In genomic region chr9:33164138-33164809, GRCh38 we compare ENCODE assay signal across 8 cellular contexts. TPM values are rescaled to one million over a fixed set of nuclear protein-coding genes. Genes with fewer than 3 reads are reported as not detected.
A peak's percentile ranks its signal among the peaks of the same experiment; 100 is the strongest.
DNase-seq lines count a peak whose midpoint lies in the region; ATAC-seq and TF ChIP-seq lines count a peak whose summit lies in the region.

No MANE protein-coding gene starts in this region.

- H3K9me3 ChIP-seq in BLaER1 treated with 17β-estradiol and CSF1 and Interleukin-3, amounts not matched to agents 10 nM and 100 nM (replicated peaks in 1 of 11): no peaks in the 10 kb centered on the region

- peaks cover 62 to 86% (median 83%) of the 10 kb centered on the region in 10 experiments for H3K4me1 ChIP-seq in BLaER1 treated with 17β-estradiol and CSF1 and Interleukin-3, amounts not matched to agents 10 nM and 100 nM

- H3K36me3 Mint-ChIP-seq in endothelial cell (ENCODE audit: low read depth, unreplicated experiment): peaks cover 14% of the 10 kb centered on the region
- no peaks in the 10 kb centered on the region for H3K36me3 Mint-ChIP-seq in progenitor cell of endocrine pancreas (ENCODE audit: insufficient read depth)

- H3K4me3 ChIP-seq in BLaER1 treated with 17β-estradiol and CSF1 and Interleukin-3, amounts not matched to agents 10 nM and 100 nM: peak overlapping the region; percentile 83 to 99 (median 90); a peak in 19 of 20 replicates

- peak overlapping the region; percentile 90 to 100 (median 96) for H3K4me2 ChIP-seq in BLaER1 treated with 17β-estradiol and CSF1 and Interleukin-3, amounts not matched to agents 10 nM and 100 nM

- peak overlapping the region; percentile 88 to 100 (median 92) for H3K27ac ChIP-seq in BLaER1 treated with 17β-estradiol and CSF1 and Interleukin-3, amounts not matched to agents 10 nM and 100 nM

- H3K9me3 Mint-ChIP-seq in endothelial cell (ENCODE audit: unreplicated experiment) (no peaks in the 10 kb centered on the region), progenitor cell of endocrine pancreas (ENCODE audit: low read depth) (no peaks in the 10 kb centered on the region)

- H3K27me3 ChIP-seq in BLaER1 treated with 17β-estradiol and CSF1 and Interleukin-3, amounts not matched to agents 10 nM and 100 nM: no peaks in the 10 kb centered on the region

- H3K36me3 ChIP-seq in BLaER1 treated with 17β-estradiol and CSF1 and Interleukin-3, amounts not matched to agents 10 nM and 100 nM: no peaks in the 10 kb centered on the region

- peaks cover 24 to 50% (median 38%) of the 10 kb centered on the region in 11 experiments; a peak in 20 of 22 replicates for H4K20me1 ChIP-seq in BLaER1 treated with 17β-estradiol and CSF1 and Interleukin-3, amounts not matched to agents 10 nM and 100 nM

- H3K9ac ChIP-seq in BLaER1 treated with 17β-estradiol and CSF1 and Interleukin-3, amounts not matched to agents 10 nM and 100 nM: peak overlapping the region; percentile 91 to 99 (median 95); a peak in 21 of 22 replicates

- DNase-seq in NOMO-1 (lab: John Stamatoyannopoulos, UW; ENCODE audit: unreplicated experiment in 2 of 2) (peak; percentile 30 to 77), endothelial cell (ENCODE audit: low spot score) (no peak), progenitor cell of endocrine pancreas (ENCODE audit: low spot score, unreplicated experiment) (no peak), UCSD-AML1 (lab: John Stamatoyannopoulos, UW; ENCODE audit: unreplicated experiment) (no peak)
- no peak for DNase-seq in activated CD4-positive, CD25-positive, alpha-beta regulatory T cell treated with anti-CD3 and anti-CD28 coated beads, Interleukin-2, amount 50 U/mL, for 72 hours

- ATAC-seq in GM19438 (IDR thresholded peaks at IDR 0.05; ENCODE audit: low read depth, unreplicated experiment): peak; percentile 29
- ATAC-seq in HG03097 (IDR thresholded peaks at IDR 0.05; ENCODE audit: low FRiP score, unreplicated experiment): no peak

- H3K27me3 Mint-ChIP-seq in endothelial cell (ENCODE audit: unreplicated experiment): peaks cover 17% of the 10 kb centered on the region
- H3K27me3 Mint-ChIP-seq in progenitor cell of endocrine pancreas: no peaks in the 10 kb centered on the region

- H3K4me1 Mint-ChIP-seq in endothelial cell (ENCODE audit: unreplicated experiment) (peaks cover 66% of the 10 kb centered on the region), progenitor cell of endocrine pancreas (ENCODE audit: low read depth) (peaks cover 74% of the 10 kb centered on the region)

- TF ChIP-seq CTCF in endothelial cell (IDR thresholded peaks at IDR 0.05; ENCODE audit: unreplicated experiment): no peak
- TF ChIP-seq CTCF in progenitor cell of endocrine pancreas (IDR thresholded peaks at IDR 0.05; ENCODE audit: unreplicated experiment): no peak

- H3K4me3 Mint-ChIP-seq in endothelial cell (ENCODE audit: unreplicated experiment) (peak overlapping the region; percentile 78), progenitor cell of endocrine pancreas (ENCODE audit: low read depth) (peak overlapping the region; percentile 62)

- H3K27ac Mint-ChIP-seq in endothelial cell (ENCODE audit: unreplicated experiment) (peak overlapping the region; percentile 74), progenitor cell of endocrine pancreas (peak overlapping the region; percentile 72)

RNA-seq across cellular contexts. Expression of gene B4GALT1, which starts 2.9 kb away (rescaled TPM):
- 86.7 TPM for total RNA-seq in endothelial cell (ENCODE audit: unreplicated experiment)
- 49.9 and 53.1 TPM in 2 replicates for total RNA-seq in progenitor cell of endocrine pancreas

Comparison
In these comparisons a context has a peak if more than half of its experiments do, and no peak if none do; other contexts are left out.
1. DNase-seq: peak in NOMO-1 (2 of 2); none in endothelial cell (single experiment), progenitor cell of endocrine pancreas (single experiment), activated CD4-positive, CD25-positive, alpha-beta regulatory T cell treated with anti-CD3 and anti-CD28 coated beads, Interleukin-2, amount 50 U/mL, for 72 hours (single experiment) and UCSD-AML1 (single experiment).